In genomic region chr1:31938184-31938975, GRCh38 we compare ENCODE assay signal across 8 cellular contexts. TPM values are rescaled to one million over a fixed set of nuclear protein-coding genes. Genes with fewer than 3 reads are reported as not detected.
DNase-seq lines count a peak whose midpoint lies in the region; ATAC-seq and TF ChIP-seq lines count a peak whose summit lies in the region.

TSS of gene PTP4A2 (minus strand) at chr1:31938368. CDS start at chr1:31919065, 19,303 bp downstream.

- peak within 1 kb of the TSS; percentile 57 for H2AK5ac ChIP-seq in trophoblast cell (ENCODE audit: low read length)

- H3K9ac ChIP-seq in trophoblast cell (ENCODE audit: low read length) = peak within 1 kb of the TSS; percentile 68

- H3K9me3 ChIP-seq in trophoblast cell (ENCODE audit: insufficient read depth, low read depth, low read length) = peaks cover 3% of the 10 kb centered on the region

- H2AFZ ChIP-seq in trophoblast cell (ENCODE audit: insufficient read depth, low read length, poor library complexity) = peak within 1 kb of the TSS; percentile 82

- peak; percentile 85 for ATAC-seq in HG02642 (IDR thresholded peaks at IDR 0.05; ENCODE audit: poor library complexity, unreplicated experiment)

- H3K27me3 Mint-ChIP-seq in type B pancreatic cell = no peaks in the 10 kb centered on the region

- peak within 1 kb of the TSS; percentile 46 for H4K12ac ChIP-seq in trophoblast cell (ENCODE audit: low read depth, low read length)

- H3K4me1 ChIP-seq in trophoblast cell (ENCODE audit: control insufficient read depth in 1 of 2, insufficient read depth in 2 of 2, low read length in 2 of 2) = peaks cover 8 to 12% of the 10 kb centered on the region in 2 experiments

- peak within 1 kb of the TSS; percentile 92 for H3K4me2 ChIP-seq in trophoblast cell (ENCODE audit: low read length)

- H3K4me3 ChIP-seq in trophoblast cell (ENCODE audit: low read depth, low read length) = peak within 1 kb of the TSS; percentile 98

- peak within 1 kb of the TSS; percentile 18 for H3K23ac ChIP-seq in trophoblast cell (ENCODE audit: low read length)

- peak within 1 kb of the TSS; percentile 93 for H2BK5ac ChIP-seq in trophoblast cell (ENCODE audit: low read depth, low read length, poor library complexity)

- H3K36me3 Mint-ChIP-seq in type B pancreatic cell = peaks cover 6% of the 10 kb centered on the region

- peak within 1 kb of the TSS; percentile 81 for H2BK120ac ChIP-seq in trophoblast cell (ENCODE audit: insufficient read depth, low read length, poor library complexity)

- H3K9me3 Mint-ChIP-seq in type B pancreatic cell = no peaks in the 10 kb centered on the region

- no peaks in the 10 kb centered on the region for H3K27me3 ChIP-seq in trophoblast cell (ENCODE audit: insufficient read depth, low read length)

- TF ChIP-seq CTCF in GM12874 (IDR thresholded peaks at IDR 0.05; ENCODE audit: insufficient read depth, low read depth, low read length) = peak; percentile 72
- TF ChIP-seq CTCF in type B pancreatic cell (conservative IDR thresholded peaks at IDR 0.05) = peak; percentile 73

- peaks cover 22% of the 10 kb centered on the region for H3K79me2 ChIP-seq in trophoblast cell (ENCODE audit: control insufficient read depth, insufficient read depth, low read length, poor library complexity)

- H3K79me1 ChIP-seq in trophoblast cell (ENCODE audit: low read length) = peaks cover 18% of the 10 kb centered on the region

- H3K18ac ChIP-seq in trophoblast cell (ENCODE audit: low read length) = peak within 1 kb of the TSS; percentile 95

- H3K14ac ChIP-seq in trophoblast cell (ENCODE audit: low read length) = peak within 1 kb of the TSS; percentile 98

- 1% methylated on average over 56 to 80 of the region's 82 CpGs for WGBS in adipose tissue, 3 donors
- no CpG with 5 or more reads among the region's 82 CpGs for WGBS in trophoblast cell (ENCODE audit: extremely low coverage, insufficient coverage, insufficient read length)

- H3K27ac Mint-ChIP-seq in type B pancreatic cell = peak within 1 kb of the TSS; percentile 97

- peaks cover 39% of the 10 kb centered on the region for H3K4me1 Mint-ChIP-seq in type B pancreatic cell (ENCODE audit: unreplicated experiment)

- peak within 1 kb of the TSS; percentile 6 for H2BK12ac ChIP-seq in trophoblast cell (ENCODE audit: low read length)

- peak within 1 kb of the TSS; percentile 99 for H3K4me3 Mint-ChIP-seq in type B pancreatic cell

- peak within 1 kb of the TSS; percentile 99 for H3K4ac ChIP-seq in trophoblast cell (ENCODE audit: low read depth, low read length)

- H4K91ac ChIP-seq in trophoblast cell (ENCODE audit: low read depth, low read length) = peak within 1 kb of the TSS; percentile 88

- H3K27ac ChIP-seq in adipose tissue (ENCODE audit: low read depth, low read length) = peak within 1 kb of the TSS; percentile 91
- H3K27ac ChIP-seq in trophoblast cell (ENCODE audit: low read depth, low read length) = peak within 1 kb of the TSS; percentile 93

- DNase-seq in NCI-H1105 treated with DMSO at 0.1 percent for 48 hours (lab: John Stamatoyannopoulos, UW) = peak; percentile 93
- peak; percentile 95 for DNase-seq in SW480 (ENCODE audit: low spot score)
- peak; percentile 98 for DNase-seq in cardiac septum (ENCODE audit: low spot score)
- DNase-seq in trophoblast cell = peak; percentile 92 to 96
- DNase-seq in type B pancreatic cell (ENCODE audit: extremely low spot score, unreplicated experiment) = peak; percentile 94

- no peaks in the 10 kb centered on the region for H3K36me3 ChIP-seq in trophoblast cell (ENCODE audit: control insufficient read depth in 1 of 2, insufficient read depth in 2 of 2, low read length in 2 of 2)

- intact Hi-C loops in cardiac septum (cut with DNase I) = loop anchor here (2.0 to 10.0 kb wide), 4 partner anchors 16 to 364 kb away; partner anchors contain the start of genes KHDRBS1 and TINAGL1

- H4K8ac ChIP-seq in trophoblast cell (ENCODE audit: low read depth, low read length) = peak within 1 kb of the TSS; percentile 88

RNA-seq across cellular contexts. Expression of gene PTP4A2, which starts in this region (rescaled TPM):
- 100 to 1,000 TPM in 2 of 3 donors, 10 to 100 TPM in 1; 42.8 to 282 (median 149) TPM for polyA plus RNA-seq in adipose tissue
- 216 TPM for total RNA-seq in cardiac septum
- polyA plus RNA-seq in trophoblast cell (2013) = 646 and 682 TPM in 2 replicates
- total RNA-seq in type B pancreatic cell (ENCODE audit: low replicate concordance) = 150 and 179 TPM in 2 replicates

Comparison
In these comparisons a context has a peak if more than half of its experiments do, and no peak if none do; other contexts are left out.
1. Peak in every context shown above with its lines: DNase-seq, ATAC-seq, H3K4me3 ChIP-seq and H3K27ac ChIP-seq.